Comparison of ENCODE assay signal across 8 cellular contexts in genomic region chr9:127770905-127771569, GRCh38. TPM values are rescaled to one million over a fixed set of nuclear protein-coding genes. Genes with fewer than 3 reads are reported as not detected.
A peak's percentile ranks its signal among the peaks of the same experiment; 100 is the strongest.
DNase-seq lines count a peak whose midpoint lies in the region; ATAC-seq and TF ChIP-seq lines count a peak whose summit lies in the region.

No MANE protein-coding gene starts in this region.

- peak overlapping the region; percentile 91 for H3K27ac Mint-ChIP-seq in activated naive CD8-positive, alpha-beta T cell

- intact Hi-C loops in head of caudate nucleus (cut with DNase I) = no loop called here

- peaks cover 4% of the 10 kb centered on the region for H3K36me3 Mint-ChIP-seq in activated naive CD8-positive, alpha-beta T cell

- peak overlapping the region; percentile 81 for H2AFZ ChIP-seq in osteoblast (ENCODE audit: low read length)

- H3K4me3 ChIP-seq in NB4 (ENCODE audit: low read depth, low read length) (peak overlapping the region; percentile 40), osteoblast (ENCODE audit: insufficient read depth, low read length) (peak overlapping the region; percentile 73), thoracic aorta (peak overlapping the region; percentile 76)

- H4K20me1 ChIP-seq in osteoblast (ENCODE audit: insufficient read depth, low read length) = peaks cover 3% of the 10 kb centered on the region

- no peaks in the 10 kb centered on the region for H3K9me3 Mint-ChIP-seq in activated naive CD8-positive, alpha-beta T cell (ENCODE audit: low read depth)

- H3K27me3 ChIP-seq in osteoblast (ENCODE audit: insufficient read depth, low read length) (peaks cover 4% of the 10 kb centered on the region), thoracic aorta (replicated peaks; ENCODE audit: insufficient read depth) (no peaks in the 10 kb centered on the region)

- H3K36me3 ChIP-seq in osteoblast (ENCODE audit: insufficient read depth, low read length) (no peaks in the 10 kb centered on the region), thoracic aorta (no peaks in the 10 kb centered on the region)

- H3K9me3 ChIP-seq in osteoblast (ENCODE audit: low read depth, low read length) (no peaks in the 10 kb centered on the region), thoracic aorta (no peaks in the 10 kb centered on the region)

- H3K4me3 Mint-ChIP-seq in activated naive CD8-positive, alpha-beta T cell = peak overlapping the region; percentile 85

- peak overlapping the region; percentile 86 for H3K4me2 ChIP-seq in osteoblast (ENCODE audit: insufficient read depth, low read length)

- no peak for TF ChIP-seq CTCF in NB4 (IDR thresholded peaks at IDR 0.05; ENCODE audit: low read depth, low read length)
- no peak for TF ChIP-seq CTCF in osteoblast (IDR thresholded peaks at IDR 0.05; ENCODE audit: extremely low read depth, low read depth, low read length)
- TF ChIP-seq CTCF in thoracic aorta (IDR thresholded peaks at IDR 0.05) = no peak

- no peaks in the 10 kb centered on the region for H3K79me2 ChIP-seq in osteoblast (ENCODE audit: insufficient read depth, low read length)

- ATAC-seq in HG02571 (IDR thresholded peaks at IDR 0.05; ENCODE audit: unreplicated experiment) = peak; percentile 85
- ATAC-seq in SK-N-SH treated with all-trans-retinoic acid at 6 μM for 48 hours = peak; percentile 98
- ATAC-seq in thoracic aorta (ENCODE audit: insufficient number of reproducible peaks, low FRiP score, low read depth) = peak; percentile 95

- H3K4me1 ChIP-seq in osteoblast (ENCODE audit: insufficient read depth, low read length) (peaks cover 11% of the 10 kb centered on the region), thoracic aorta (ENCODE audit: control insufficient read depth in 1 of 2, low read depth in 2 of 2) (peaks cover 8% of the 10 kb centered on the region in 2 donors)

- H3K27ac ChIP-seq in osteoblast (ENCODE audit: low read depth, low read length) (no peak overlapping the region), thoracic aorta (peak overlapping the region in 1 of 2 donors; percentile 44)

- H3K27me3 Mint-ChIP-seq in activated naive CD8-positive, alpha-beta T cell = no peaks in the 10 kb centered on the region

- DNase-seq in GM04504 (ENCODE audit: low read depth) = peak; percentile 91
- DNase-seq in NB4 (ENCODE audit: low read depth) = peak; percentile 98
- peak in 41 of 42 donors; percentile 80 to 97 (median 93) for DNase-seq in head of caudate nucleus
- DNase-seq in osteoblast (ENCODE audit: insufficient read length, low spot score, missing footprints) = peak; percentile 98
- peak; percentile 96 for DNase-seq in thoracic aorta (ENCODE audit: low spot score)

- H3K4me1 Mint-ChIP-seq in activated naive CD8-positive, alpha-beta T cell (ENCODE audit: low read depth) = peaks cover 72% of the 10 kb centered on the region

- peak; percentile 23 for TF ChIP-seq POLR2A in NB4 (IDR thresholded peaks at IDR 0.05; ENCODE audit: extremely low read depth, insufficient read length)

TF ChIP-seq in SK-N-SH treated with all-trans-retinoic acid at 6 μM for 48 hours, 23 proteins besides CTCF, POLR2A, EP300 and RAD21:
- TF ChIP-seq CSDC2 (CRISPR knock-in tag; IDR thresholded peaks at IDR 0.05) = no peak
- no peak for TF ChIP-seq ZFP30 (CRISPR knock-in tag; IDR thresholded peaks at IDR 0.05)
- TF ChIP-seq TCF4 (CRISPR knock-in tag; IDR thresholded peaks at IDR 0.05; ENCODE audit: borderline replicate concordance) = no peak
- no peak for TF ChIP-seq ARNTL (CRISPR knock-in tag; IDR thresholded peaks at IDR 0.05; ENCODE audit: borderline replicate concordance, low read depth)
- no peak for TF ChIP-seq TOX (CRISPR knock-in tag; IDR thresholded peaks at IDR 0.05; ENCODE audit: borderline replicate concordance)
- TF ChIP-seq OSR1 (CRISPR knock-in tag; IDR thresholded peaks at IDR 0.05) = no peak
- TF ChIP-seq ZFP3 (CRISPR knock-in tag; IDR thresholded peaks at IDR 0.05) = no peak

RNA-seq across cellular contexts. Expression of gene SH2D3C, which starts 7.4 kb away (rescaled TPM):
- total RNA-seq in osteoblast (0.29 and 0.36 TPM in 2 replicates), thoracic aorta (10 to 100 TPM in 1 of 2 donors, 1 to 10 TPM in 1; 5.3 to 13.1 TPM)

RNA-seq across cellular contexts. Expression of gene CDK9, which starts 14.8 kb away (rescaled TPM):
- 54.8 and 56.1 TPM in 2 replicates for total RNA-seq in osteoblast
- 100 to 1,000 TPM; 104 to 111 TPM for total RNA-seq in thoracic aorta

RNA-seq across cellular contexts. Expression of gene FPGS, which starts 31.6 kb away (rescaled TPM):
- 87.5 and 98.1 TPM in 2 replicates for total RNA-seq in osteoblast
- total RNA-seq in thoracic aorta = 100 to 1,000 TPM; 119 to 136 TPM

RNA-seq across cellular contexts. Expression of gene TOR2A, which starts 35.9 kb away (rescaled TPM):
- total RNA-seq in osteoblast = 3.8 and 4.7 TPM in 2 replicates
- 10 to 100 TPM; 14.5 to 16.9 TPM for total RNA-seq in thoracic aorta

RNA-seq across cellular contexts. Expression of gene TTC16, which starts 55.2 kb away (rescaled TPM):
- total RNA-seq in osteoblast (under 0.01 TPM in 1 of 2 replicates, not detected in the other), thoracic aorta (under 1 TPM; 0.14 to 0.27 TPM)
